ENCODE assay signal across 1 cellular context in the genomic region with DNA sequence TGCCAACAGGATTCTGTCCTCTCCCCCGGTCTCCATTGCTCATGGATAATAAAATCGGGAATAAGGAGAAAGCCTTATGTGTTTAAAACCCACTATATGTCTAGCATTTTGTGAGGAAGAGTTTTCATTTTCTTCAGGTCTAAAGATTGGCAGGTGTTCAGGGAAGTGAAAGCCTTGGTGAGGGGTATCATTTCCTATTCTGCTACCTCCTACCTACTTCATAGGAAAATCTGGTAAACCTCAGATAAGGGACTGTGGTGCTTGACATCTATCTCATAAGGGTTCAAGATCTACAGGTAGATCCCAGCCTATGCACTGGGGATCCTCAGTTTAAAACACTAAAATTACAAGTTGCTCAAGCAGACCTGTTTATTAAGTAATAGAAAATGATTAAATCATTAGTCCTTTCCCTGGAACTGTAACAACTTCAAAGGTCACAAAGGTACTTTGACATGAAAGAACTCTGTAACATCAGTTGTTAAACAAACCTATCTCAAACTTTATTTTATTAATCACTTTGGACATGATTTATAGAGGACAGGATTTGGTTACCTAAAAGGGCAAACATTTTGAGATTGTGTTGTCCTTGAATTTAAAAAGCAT.
TF ChIP-seq lines count a peak whose summit lies in the region.

No MANE protein-coding gene starts in this region.

TF ChIP-seq in GM12878, 131 proteins besides CTCF, POLR2A, EP300 and RAD21 (continued from another document):
- TF ChIP-seq, protein P1, sequence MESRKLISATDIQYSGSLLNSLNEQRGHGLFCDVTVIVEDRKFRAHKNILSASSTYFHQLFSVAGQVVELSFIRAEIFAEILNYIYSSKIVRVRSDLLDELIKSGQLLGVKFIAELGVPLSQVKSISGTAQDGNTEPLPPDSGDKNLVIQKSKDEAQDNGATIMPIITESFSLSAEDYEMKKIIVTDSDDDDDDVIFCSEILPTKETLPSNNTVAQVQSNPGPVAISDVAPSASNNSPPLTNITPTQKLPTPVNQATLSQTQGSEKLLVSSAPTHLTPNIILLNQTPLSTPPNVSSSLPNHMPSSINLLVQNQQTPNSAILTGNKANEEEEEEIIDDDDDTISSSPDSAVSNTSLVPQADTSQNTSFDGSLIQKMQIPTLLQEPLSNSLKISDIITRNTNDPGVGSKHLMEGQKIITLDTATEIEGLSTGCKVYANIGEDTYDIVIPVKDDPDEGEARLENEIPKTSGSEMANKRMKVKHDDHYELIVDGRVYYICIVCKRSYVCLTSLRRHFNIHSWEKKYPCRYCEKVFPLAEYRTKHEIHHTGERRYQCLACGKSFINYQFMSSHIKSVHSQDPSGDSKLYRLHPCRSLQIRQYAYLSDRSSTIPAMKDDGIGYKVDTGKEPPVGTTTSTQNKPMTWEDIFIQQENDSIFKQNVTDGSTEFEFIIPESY (IDR thresholded peaks at IDR 0.05): no peak
- TF ChIP-seq HDAC6 (IDR thresholded peaks at IDR 0.05; ENCODE audit: unreplicated experiment) (no peak), ZNF217 (IDR thresholded peaks at IDR 0.05) (peak; percentile 56; the same call in 1 of the 2 replicates), SMAD5 (IDR thresholded peaks at IDR 0.05; ENCODE audit: low read depth) (no peak), ZNF207 (IDR thresholded peaks at IDR 0.05; ENCODE audit: borderline replicate concordance) (no peak), IKZF1 (conservative IDR thresholded peaks at IDR 0.05) (peak; percentile 48)
- TF ChIP-seq, protein P2, sequence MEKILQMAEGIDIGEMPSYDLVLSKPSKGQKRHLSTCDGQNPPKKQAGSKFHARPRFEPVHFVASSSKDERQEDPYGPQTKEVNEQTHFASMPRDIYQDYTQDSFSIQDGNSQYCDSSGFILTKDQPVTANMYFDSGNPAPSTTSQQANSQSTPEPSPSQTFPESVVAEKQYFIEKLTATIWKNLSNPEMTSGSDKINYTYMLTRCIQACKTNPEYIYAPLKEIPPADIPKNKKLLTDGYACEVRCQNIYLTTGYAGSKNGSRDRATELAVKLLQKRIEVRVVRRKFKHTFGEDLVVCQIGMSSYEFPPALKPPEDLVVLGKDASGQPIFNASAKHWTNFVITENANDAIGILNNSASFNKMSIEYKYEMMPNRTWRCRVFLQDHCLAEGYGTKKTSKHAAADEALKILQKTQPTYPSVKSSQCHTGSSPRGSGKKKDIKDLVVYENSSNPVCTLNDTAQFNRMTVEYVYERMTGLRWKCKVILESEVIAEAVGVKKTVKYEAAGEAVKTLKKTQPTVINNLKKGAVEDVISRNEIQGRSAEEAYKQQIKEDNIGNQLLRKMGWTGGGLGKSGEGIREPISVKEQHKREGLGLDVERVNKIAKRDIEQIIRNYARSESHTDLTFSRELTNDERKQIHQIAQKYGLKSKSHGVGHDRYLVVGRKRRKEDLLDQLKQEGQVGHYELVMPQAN (conservative IDR thresholded peaks at IDR 0.05): no peak
